In the genomic region with DNA sequence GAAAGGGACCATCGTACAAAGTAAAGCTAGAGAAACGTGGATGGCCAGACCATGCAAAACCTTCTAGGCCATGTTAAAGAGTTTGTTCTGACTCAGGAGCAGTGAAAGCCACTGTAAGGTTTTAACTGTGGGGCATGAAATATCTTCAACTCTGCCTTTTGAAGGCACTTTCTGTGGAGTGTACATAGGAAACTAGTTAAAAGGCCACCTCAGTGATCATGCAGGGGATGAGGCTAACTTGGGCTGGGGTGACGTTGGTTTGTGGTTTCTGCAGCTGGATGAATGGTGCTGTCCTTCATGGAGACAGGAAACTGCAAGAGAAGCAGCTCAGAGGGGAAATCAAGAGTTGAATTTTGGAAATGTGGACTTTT, we compare ENCODE assay signal across 17 cellular contexts.
DNase-seq lines count a peak whose midpoint lies in the region; ATAC-seq and TF ChIP-seq lines count a peak whose summit lies in the region.
"Had no signal": no experiment of that assay in that cellular context is flagged by ENCODE, and none has a peak within 500 bp of the region (broad histone marks: within the 10 kb centered on the region; RNA-seq: fewer than 3 reads in every experiment).

No MANE protein-coding gene starts in this region.

- DNase-seq in heart right ventricle: peak in 1 of 2 donors; percentile 60
- DNase-seq in cardiac septum (ENCODE audit: low spot score): no peak
- peak; percentile 82 for DNase-seq in MV-4-11 (lab: John Stamatoyannopoulos, UW)
- DNase-seq in fibroblast of peridontal ligament (ENCODE audit: extremely low read depth): peak; percentile 57
- no peak for DNase-seq in transverse colon
- no peak for DNase-seq in mesothelial cell of epicardium (ENCODE audit: low spot score in 2 of 2, unreplicated experiment in 2 of 2)
- DNase-seq in CD1c-positive myeloid dendritic cell (ENCODE audit: extremely low spot score): no peak
- DNase-seq: activated CD4-positive, alpha-beta T cell treated with anti-CD3 and anti-CD28 coated beads, Interleukin-2, amount 10 ng/mL, durations not matched to agents 24 days and 14 days; amygdala; DMS79; immature natural killer cell; MG63; NCI-H2171 treated with DMSO at 0.1 percent for 48 hours; stimulated activated CD4-positive, alpha-beta T cell treated with anti-CD3 and anti-CD28 coated beads, Interleukin-1b, Interleukin-23, amount 100 ng/mL, for 48 hours; T-helper 2 cell; trophoblast cell had no signal

- in situ Hi-C loops in transverse colon (cut with MboI; ENCODE audit: low pct_ligation_motif_present in 1 of 4, low pct_unique_long_range_greater_than_20kb in 1 of 4, low sequenced_read_pairs in 3 of 4): no loop called here

- intact Hi-C loops in heart right ventricle (cut with DNase I): no loop called here
- intact Hi-C loops in cardiac septum (cut with DNase I): no loop called here
- intact Hi-C loops in transverse colon (cut with DNase I; ENCODE audit: low total_unique reads): no loop called here

- H3K27me3 Mint-ChIP-seq in mesothelial cell of epicardium (ENCODE audit: low read depth): peaks cover 4% of the 10 kb centered on the region

- WGBS in heart right ventricle, 2 donors: 77 to 80% methylated on average over 3 of the region's 3 CpGs
- 35 to 44% methylated on average over 3 of the region's 3 CpGs for whole genome bisulfite sequencing in transverse colon (ENCODE audit: low coverage in 1 of 2), 2 donors

- H3K27ac ChIP-seq in heart right ventricle (peak overlapping the region in 5 of 10 donors; percentile 2 to 57 (median 45)), transverse colon (peak overlapping the region in 3 of 4 donors; percentile 35 to 47 (median 43))

- H3K36me3 Mint-ChIP-seq in mesothelial cell of epicardium: no peaks in the 10 kb centered on the region
- H3K36me3 Mint-ChIP-seq: immature natural killer cell had no signal

- H3K36me3 ChIP-seq in heart right ventricle (no peaks in the 10 kb centered on the region), transverse colon (no peaks in the 10 kb centered on the region)
- H3K36me3 ChIP-seq: MG63 had no signal

- no peak overlapping the region for H3K27ac Mint-ChIP-seq in mesothelial cell of epicardium
- H3K27ac Mint-ChIP-seq: activated CD4-positive, alpha-beta T cell treated with anti-CD3 and anti-CD28 coated beads, Interleukin-2, amount 10 ng/mL, durations not matched to agents 24 days and 14 days; immature natural killer cell had no signal

- H3K4me3 ChIP-seq in heart right ventricle: no peak overlapping the region
- no peak overlapping the region for H3K4me3 ChIP-seq in transverse colon
- H3K4me3 ChIP-seq: MG63 had no signal

- H3K9me3 Mint-ChIP-seq in mesothelial cell of epicardium: peaks cover 10% of the 10 kb centered on the region
- H3K9me3 Mint-ChIP-seq: activated CD4-positive, alpha-beta T cell treated with anti-CD3 and anti-CD28 coated beads, Interleukin-2, amount 10 ng/mL, durations not matched to agents 24 days and 14 days had no signal

- H3K9me3 ChIP-seq in heart right ventricle: no peaks in the 10 kb centered on the region
- no peaks in the 10 kb centered on the region for H3K9me3 ChIP-seq in transverse colon
- H3K9me3 ChIP-seq: MG63 had no signal

- no peak for TF ChIP-seq POLR2A in transverse colon (IDR thresholded peaks at IDR 0.05)

- H3K27me3 ChIP-seq in heart right ventricle: no peaks in the 10 kb centered on the region
- H3K27me3 ChIP-seq in transverse colon: no peaks in the 10 kb centered on the region
- H3K27me3 ChIP-seq: MG63 had no signal

- no peaks in the 10 kb centered on the region for H3K4me1 Mint-ChIP-seq in mesothelial cell of epicardium
- H3K4me1 Mint-ChIP-seq: immature natural killer cell had no signal

- H3K4me1 ChIP-seq in heart right ventricle: peaks cover 0 to 15% (median 0%) of the 10 kb centered on the region in 9 donors
- peaks cover 0 to 23% (median 10%) of the 10 kb centered on the region in 4 donors for H3K4me1 ChIP-seq in transverse colon

- TF ChIP-seq CTCF in heart right ventricle (IDR thresholded peaks at IDR 0.05) (no peak), transverse colon (IDR thresholded peaks at IDR 0.05) (no peak), mesothelial cell of epicardium (IDR thresholded peaks at IDR 0.05; ENCODE audit: unreplicated experiment) (no peak)

- TF ChIP-seq EP300 in transverse colon (IDR thresholded peaks at IDR 0.05; ENCODE audit: low read depth): no peak

- peak in 7 of 8 donors; percentile 53 to 91 (median 71) for ATAC-seq in heart right ventricle
- ATAC-seq in GM19455 (IDR thresholded peaks at IDR 0.05; ENCODE audit: unreplicated experiment): no peak

- H3K4me3 Mint-ChIP-seq in mesothelial cell of epicardium: no peak overlapping the region
- H3K4me3 Mint-ChIP-seq: activated CD4-positive, alpha-beta T cell treated with anti-CD3 and anti-CD28 coated beads, Interleukin-2, amount 10 ng/mL, durations not matched to agents 24 days and 14 days; immature natural killer cell had no signal

Comparison
In these comparisons a context has a peak if more than half of its experiments do, and no peak if none do; other contexts are left out.
1. DNase-seq: peak in MV-4-11 (single experiment) and fibroblast of peridontal ligament (single experiment); none in cardiac septum (single experiment), transverse colon (single experiment), mesothelial cell of epicardium (0 of 2) and CD1c-positive myeloid dendritic cell (single experiment).